In the genomic region with DNA sequence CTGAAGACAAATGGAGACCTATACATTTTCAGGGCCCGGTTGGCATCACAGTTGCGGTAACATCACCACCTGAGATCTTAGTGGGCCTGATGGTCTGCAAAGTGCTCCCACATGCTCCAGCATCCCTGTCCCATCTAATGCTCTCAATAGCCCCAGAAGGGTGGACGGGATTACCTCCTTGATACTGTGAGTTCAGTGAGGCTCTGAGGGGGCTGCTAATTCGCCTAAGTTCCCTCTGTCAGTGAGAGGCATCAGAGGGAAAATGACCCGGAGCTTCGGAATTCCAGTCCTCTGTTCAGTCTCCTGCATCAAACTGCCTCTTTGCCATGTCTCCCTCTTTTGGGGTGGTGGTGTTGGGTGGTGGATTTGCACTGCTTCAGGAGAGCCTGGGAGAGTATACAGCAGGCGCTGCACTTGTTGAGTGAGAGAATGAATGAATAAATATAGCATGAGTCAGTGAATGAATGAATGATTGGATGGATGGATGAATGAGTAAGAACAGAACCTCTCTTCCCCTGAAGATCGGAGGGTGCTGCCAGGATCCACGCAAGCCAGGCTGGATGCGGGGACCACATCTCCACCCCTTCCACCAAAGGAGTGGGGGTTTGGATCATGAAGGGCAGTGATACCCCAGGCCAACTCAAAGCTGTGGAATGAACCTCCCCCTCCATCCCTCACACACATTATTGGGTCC, we compare ENCODE assay signal across 23 cellular contexts.
"Had no signal": no experiment of that assay in that cellular context is flagged by ENCODE, and none has a peak within 500 bp of the region (broad histone marks: within the 10 kb centered on the region; RNA-seq: fewer than 3 reads in every experiment).

No MANE protein-coding gene starts in this region.

- H3K27me3 ChIP-seq: transverse colon had no signal

- H3K9ac ChIP-seq: parathyroid adenoma had no signal

- H3K79me2 ChIP-seq: parathyroid adenoma had no signal

- H3K4me1 Mint-ChIP-seq: endodermal cell; naive thymus-derived CD4-positive, alpha-beta T cell; stimulated activated memory B cell treated with anti-CD40 and anti-IgM and Interleukin-4, amounts not matched to agents 10 μg/mL and 1 μg/mL and 100 μg/mL, for 72 hours had no signal

- H3K36me3 Mint-ChIP-seq: naive thymus-derived CD4-positive, alpha-beta T cell; stimulated activated memory B cell treated with anti-CD40 and anti-IgM and Interleukin-4, amounts not matched to agents 10 μg/mL and 1 μg/mL and 100 μg/mL, for 72 hours had no signal

- H3K36me3 ChIP-seq: heart right ventricle, prostate gland, spleen, thoracic aorta, transverse colon had no signal

- H2AFZ ChIP-seq: parathyroid adenoma had no signal

- H3K9me3 Mint-ChIP-seq: endodermal cell; naive thymus-derived CD4-positive, alpha-beta T cell; stimulated activated memory B cell treated with anti-CD40 and anti-IgM and Interleukin-4, amounts not matched to agents 10 μg/mL and 1 μg/mL and 100 μg/mL, for 72 hours; stimulated activated naive CD8-positive, alpha-beta T cell treated with anti-CD3 and anti-CD28 coated beads, Interleukin-15, Interleukin-2, amounts not matched to agents 100 ng/mL and 50 ng/mL, for 24 hours had no signal

- H3K4me3 ChIP-seq: heart right ventricle, prostate gland, spleen, thoracic aorta, transverse colon had no signal

- DNase-seq: central memory CD4-positive, alpha-beta T cell; endodermal cell; erythroblast; foreskin melanocyte; heart right ventricle; hypothalamus; kidney glomerular epithelial cell; mesendoderm; naive thymus-derived CD4-positive, alpha-beta T cell; nucleus accumbens; spleen; stimulated activated CD4-positive, alpha-beta T cell treated with anti-CD3 and anti-CD28 coated beads, Interleukin-15, amount 100 ng/mL, for 24 hours; stimulated activated CD4-positive, alpha-beta T cell treated with anti-CD3 and anti-CD28 coated beads, Interleukin-1b, Interleukin-23, amount 100 ng/mL, for 48 hours; stimulated activated CD4-positive, alpha-beta T cell treated with anti-CD3 and anti-CD28 coated beads, Interleukin-4, amount 100 ng/mL, for 24 hours; transverse colon had no signal

- H3K27ac Mint-ChIP-seq: endodermal cell; naive thymus-derived CD4-positive, alpha-beta T cell; stimulated activated memory B cell treated with anti-CD40 and anti-IgM and Interleukin-4, amounts not matched to agents 10 μg/mL and 1 μg/mL and 100 μg/mL, for 72 hours; stimulated activated naive CD8-positive, alpha-beta T cell treated with anti-CD3 and anti-CD28 coated beads, Interleukin-15, Interleukin-2, amounts not matched to agents 100 ng/mL and 50 ng/mL, for 24 hours had no signal

- H3K4me1 ChIP-seq: heart right ventricle, parathyroid adenoma, prostate gland, spleen, transverse colon had no signal

- H3K4me3 Mint-ChIP-seq: endodermal cell; naive thymus-derived CD4-positive, alpha-beta T cell; stimulated activated memory B cell treated with anti-CD40 and anti-IgM and Interleukin-4, amounts not matched to agents 10 μg/mL and 1 μg/mL and 100 μg/mL, for 72 hours; stimulated activated naive CD8-positive, alpha-beta T cell treated with anti-CD3 and anti-CD28 coated beads, Interleukin-15, Interleukin-2, amounts not matched to agents 100 ng/mL and 50 ng/mL, for 24 hours had no signal

- H3K9me3 ChIP-seq: heart right ventricle, prostate gland, spleen, thoracic aorta, transverse colon had no signal

- ATAC-seq: heart right ventricle; naive thymus-derived CD4-positive, alpha-beta T cell; sciatic nerve; stimulated activated memory B cell treated with anti-CD40 and anti-IgM and Interleukin-4, amounts not matched to agents 10 μg/mL and 1 μg/mL and 100 μg/mL, for 72 hours had no signal

- H3K27ac ChIP-seq: heart right ventricle, parathyroid adenoma, prostate gland, spleen, thoracic aorta, transverse colon had no signal

- FAIRE-seq: endothelial cell of umbilical vein, islet of Langerhans had no signal
